1 cellular context compared by ENCODE assay signal in genomic region chr19:46660008-46660517, GRCh38.
A peak's percentile ranks its signal among the peaks of the same experiment; 100 is the strongest.
TF ChIP-seq lines count a peak whose summit lies in the region.

No MANE protein-coding gene starts in this region.

TF ChIP-seq in endothelial cell of umbilical vein, 7 proteins besides CTCF, POLR2A, EP300 and RAD21:
- TF ChIP-seq MYC (IDR thresholded peaks at IDR 0.05; ENCODE audit: low read depth, low read length) (no peak), JUN (IDR thresholded peaks at IDR 0.05; ENCODE audit: borderline replicate concordance, insufficient read depth, insufficient read length, low read depth) (no peak), EZH2 (IDR thresholded peaks at IDR 0.05; ENCODE audit: borderline replicate concordance, low read depth, low read length, severe bottlenecking) (peak; percentile 76), POLR2AphosphoS5 (IDR thresholded peaks at IDR 0.05; ENCODE audit: insufficient read depth, low read depth, low read length) (no peak), FOS (IDR thresholded peaks at IDR 0.05; ENCODE audit: borderline replicate concordance, insufficient read depth, low read length) (no peak)
TF ChIP-seq in endothelial cell of umbilical vein: peak in this region for 1.
